13 cellular contexts compared by ENCODE assay signal in genomic region chr6:5746392-5747140, GRCh38.
DNase-seq lines count a peak whose midpoint lies in the region; ATAC-seq and TF ChIP-seq lines count a peak whose summit lies in the region.
"Had no signal": no experiment of that assay in that cellular context is flagged by ENCODE, and none has a peak within 500 bp of the region (broad histone marks: within the 10 kb centered on the region; RNA-seq: fewer than 3 reads in every experiment).

No MANE protein-coding gene starts in this region.

- H3K4me1 ChIP-seq in BLaER1, result peaks cover 77% of the 10 kb centered on the region

- H3K36me3 Mint-ChIP-seq in HFFc6 (ENCODE audit: low read depth) (no peaks in the 10 kb centered on the region), WTC11 (no peaks in the 10 kb centered on the region)
- peaks cover under 1 to 4% (median 2%) of the 10 kb centered on the region in 3 donors for H3K36me3 Mint-ChIP-seq in naive thymus-derived CD8-positive, alpha-beta T cell
- H3K36me3 Mint-ChIP-seq in activated T-cell treated with anti-CD3 and anti-CD28 coated beads, Interleukin-2, amount 50 U/mL, for 24 hours (ENCODE audit: low read depth), result peaks cover 7% of the 10 kb centered on the region

- peak overlapping the region; percentile 5; the same call in 1 of the 2 replicates for H3K4me2 ChIP-seq in BLaER1

- CTCF ChIA-PET in WTC11 (lab: Charles Lee) (interaction anchor here (1.0 to 2.3 kb wide), 6 partner anchors 17 to 800 kb away, joined by 3 to 8 read pairs (median 4); no protein-coding TSS in a partner anchor), RWPE1 (lab: Yijun Ruan, JAX) (no interaction called here)

- TF ChIP-seq CTCF in HFFc6 (IDR thresholded peaks at IDR 0.05), result peak; percentile 37
- no peak for TF ChIP-seq CTCF in WTC11 (IDR thresholded peaks at IDR 0.05)
- no peak for TF ChIP-seq CTCF in RWPE1 (conservative IDR thresholded peaks at IDR 0.05; ENCODE audit: low read depth)

- H3K9ac ChIP-seq in BLaER1, result no peak overlapping the region

- peak overlapping the region; percentile 8; the same call in 1 of the 2 replicates for H3K27ac ChIP-seq in BLaER1
- H3K27ac ChIP-seq in RWPE1, result no peak overlapping the region

- H3K4me1 Mint-ChIP-seq in HFFc6 (ENCODE audit: low read depth), result peaks cover 33% of the 10 kb centered on the region
- peaks cover 26% of the 10 kb centered on the region for H3K4me1 Mint-ChIP-seq in WTC11
- H3K4me1 Mint-ChIP-seq in naive thymus-derived CD8-positive, alpha-beta T cell, result peaks cover 4 to 15% (median 14%) of the 10 kb centered on the region in 4 donors
- no peaks in the 10 kb centered on the region for H3K4me1 Mint-ChIP-seq in activated T-cell treated with anti-CD3 and anti-CD28 coated beads, Interleukin-2, amount 50 U/mL, for 24 hours (ENCODE audit: low read depth)

- no peak overlapping the region for H3K27ac Mint-ChIP-seq in HFFc6
- H3K27ac Mint-ChIP-seq in WTC11, result no peak overlapping the region
- H3K27ac Mint-ChIP-seq in naive thymus-derived CD8-positive, alpha-beta T cell, result peak overlapping the region in 3 of 10 donors; percentile 17 to 35 (median 29)
- no peak overlapping the region for H3K27ac Mint-ChIP-seq in activated T-cell treated with anti-CD3 and anti-CD28 coated beads, Interleukin-2, amount 50 U/mL, for 24 hours

- H3K27me3 ChIP-seq in BLaER1, result no peaks in the 10 kb centered on the region

- DNase-seq in HFFc6 (no peak), WTC11 (ENCODE audit: low spot score) (peak; percentile 66), iPS-NIHi7 (ENCODE audit: extremely low spot score) (peak; percentile 78), RWPE1 (ENCODE audit: low spot score) (no peak), NCI-H2171 (lab: John Stamatoyannopoulos, UW) (no peak)
- no peak for DNase-seq in naive thymus-derived CD8-positive, alpha-beta T cell
- no peak for DNase-seq in activated T-cell treated with anti-CD3 and anti-CD28 coated beads, Interleukin-2, amount 50 U/mL, for 24 hours
- DNase-seq: activated T-cell treated with anti-CD3 and anti-CD28 coated beads, Interleukin-2, amount 50 U/mL, for 48 hours; DMS153; mesenchymal stem cell; NCI-H1105; OCI-M1 had no signal

- POLR2A ChIA-PET in WTC11 (lab: Charles Lee) (no interaction called here), RWPE1 (lab: Yijun Ruan, JAX; ENCODE audit: low non-redundant PET) (no interaction called here)
- POLR2A ChIA-PET in naive thymus-derived CD8-positive, alpha-beta T cell (lab: Charles Lee), result no interaction called here

- peaks cover 2% of the 10 kb centered on the region; the same call in 1 of the 2 replicates for H3K9me3 ChIP-seq in BLaER1

- H3K36me3 ChIP-seq in BLaER1, result no peaks in the 10 kb centered on the region

- ATAC-seq in WTC11, result peak; percentile 92
- ATAC-seq in naive thymus-derived CD8-positive, alpha-beta T cell, result no peak

- H3K4me3 Mint-ChIP-seq in HFFc6 (no peak overlapping the region), WTC11 (no peak overlapping the region)
- H3K4me3 Mint-ChIP-seq in naive thymus-derived CD8-positive, alpha-beta T cell, result no peak overlapping the region
- H3K4me3 Mint-ChIP-seq in activated T-cell treated with anti-CD3 and anti-CD28 coated beads, Interleukin-2, amount 50 U/mL, for 24 hours, result no peak overlapping the region

- H3K9me3 Mint-ChIP-seq in HFFc6 (no peaks in the 10 kb centered on the region), WTC11 (no peaks in the 10 kb centered on the region)
- H3K9me3 Mint-ChIP-seq in naive thymus-derived CD8-positive, alpha-beta T cell, result peaks cover 0 to 15% (median 0%) of the 10 kb centered on the region in 9 donors
- H3K9me3 Mint-ChIP-seq in activated T-cell treated with anti-CD3 and anti-CD28 coated beads, Interleukin-2, amount 50 U/mL, for 24 hours, result no peaks in the 10 kb centered on the region

- H4K20me1 ChIP-seq in BLaER1, result no peaks in the 10 kb centered on the region

- no peak overlapping the region for H3K4me3 ChIP-seq in BLaER1

- peaks cover 4% of the 10 kb centered on the region for H3K27me3 Mint-ChIP-seq in HFFc6 (ENCODE audit: insufficient read depth)
- H3K27me3 Mint-ChIP-seq in WTC11 (ENCODE audit: low read depth), result no peaks in the 10 kb centered on the region
- no peaks in the 10 kb centered on the region for H3K27me3 Mint-ChIP-seq in naive thymus-derived CD8-positive, alpha-beta T cell
- H3K27me3 Mint-ChIP-seq in activated T-cell treated with anti-CD3 and anti-CD28 coated beads, Interleukin-2, amount 50 U/mL, for 24 hours, result no peaks in the 10 kb centered on the region

TF ChIP-seq in WTC11, 78 proteins besides CTCF, POLR2A, EP300 and RAD21 (continues in another document):
- TF ChIP-seq ZNF396 (CRISPR knock-in tag; IDR thresholded peaks at IDR 0.05; ENCODE audit: borderline replicate concordance) (no peak), CREB1 (CRISPR knock-in tag; IDR thresholded peaks at IDR 0.05) (no peak), ETV6 (CRISPR knock-in tag; IDR thresholded peaks at IDR 0.05) (no peak), ZNF232 (CRISPR knock-in tag; IDR thresholded peaks at IDR 0.05) (no peak), ZNF317 (CRISPR knock-in tag; IDR thresholded peaks at IDR 0.05; ENCODE audit: borderline replicate concordance, low read depth) (no peak), NR2C2 (CRISPR knock-in tag; IDR thresholded peaks at IDR 0.05) (no peak), SMAD4 (CRISPR knock-in tag; IDR thresholded peaks at IDR 0.05) (no peak), FOXP1 (CRISPR knock-in tag; IDR thresholded peaks at IDR 0.05; ENCODE audit: borderline replicate concordance) (no peak), NFE2L1 (CRISPR knock-in tag; IDR thresholded peaks at IDR 0.05) (no peak), PRRX2 (CRISPR knock-in tag; IDR thresholded peaks at IDR 0.05) (no peak), TP53 (CRISPR knock-in tag; IDR thresholded peaks at IDR 0.05) (no peak), USF2 (CRISPR knock-in tag; IDR thresholded peaks at IDR 0.05) (no peak), MXD4 (CRISPR knock-in tag; IDR thresholded peaks at IDR 0.05; ENCODE audit: borderline replicate concordance) (no peak), ZNF121 (CRISPR knock-in tag; IDR thresholded peaks at IDR 0.05) (no peak), TCF7 (CRISPR knock-in tag; IDR thresholded peaks at IDR 0.05; ENCODE audit: low read depth) (no peak), ZSCAN18 (CRISPR knock-in tag; IDR thresholded peaks at IDR 0.05) (no peak)
- TF ChIP-seq, protein P1, sequence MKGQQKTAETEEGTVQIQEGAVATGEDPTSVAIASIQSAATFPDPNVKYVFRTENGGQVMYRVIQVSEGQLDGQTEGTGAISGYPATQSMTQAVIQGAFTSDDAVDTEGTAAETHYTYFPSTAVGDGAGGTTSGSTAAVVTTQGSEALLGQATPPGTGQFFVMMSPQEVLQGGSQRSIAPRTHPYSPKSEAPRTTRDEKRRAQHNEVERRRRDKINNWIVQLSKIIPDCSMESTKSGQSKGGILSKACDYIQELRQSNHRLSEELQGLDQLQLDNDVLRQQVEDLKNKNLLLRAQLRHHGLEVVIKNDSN (CRISPR knock-in tag; IDR thresholded peaks at IDR 0.05), result no peak
- TF ChIP-seq, protein P2, sequence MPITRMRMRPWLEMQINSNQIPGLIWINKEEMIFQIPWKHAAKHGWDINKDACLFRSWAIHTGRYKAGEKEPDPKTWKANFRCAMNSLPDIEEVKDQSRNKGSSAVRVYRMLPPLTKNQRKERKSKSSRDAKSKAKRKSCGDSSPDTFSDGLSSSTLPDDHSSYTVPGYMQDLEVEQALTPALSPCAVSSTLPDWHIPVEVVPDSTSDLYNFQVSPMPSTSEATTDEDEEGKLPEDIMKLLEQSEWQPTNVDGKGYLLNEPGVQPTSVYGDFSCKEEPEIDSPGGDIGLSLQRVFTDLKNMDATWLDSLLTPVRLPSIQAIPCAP (CRISPR knock-in tag; IDR thresholded peaks at IDR 0.05), result no peak

Comparison
In these comparisons a context has a peak if more than half of its experiments do, and no peak if none do; other contexts are left out.
1. DNase-seq: peak in WTC11 (single experiment) and iPS-NIHi7 (single experiment); none in HFFc6 (single experiment), RWPE1 (single experiment), naive thymus-derived CD8-positive, alpha-beta T cell (0 of 10), NCI-H2171 (single experiment) and activated T-cell treated with anti-CD3 and anti-CD28 coated beads, Interleukin-2, amount 50 U/mL, for 24 hours (single experiment).